Comparison of ENCODE assay signal across 1 cellular context in the genomic region with DNA sequence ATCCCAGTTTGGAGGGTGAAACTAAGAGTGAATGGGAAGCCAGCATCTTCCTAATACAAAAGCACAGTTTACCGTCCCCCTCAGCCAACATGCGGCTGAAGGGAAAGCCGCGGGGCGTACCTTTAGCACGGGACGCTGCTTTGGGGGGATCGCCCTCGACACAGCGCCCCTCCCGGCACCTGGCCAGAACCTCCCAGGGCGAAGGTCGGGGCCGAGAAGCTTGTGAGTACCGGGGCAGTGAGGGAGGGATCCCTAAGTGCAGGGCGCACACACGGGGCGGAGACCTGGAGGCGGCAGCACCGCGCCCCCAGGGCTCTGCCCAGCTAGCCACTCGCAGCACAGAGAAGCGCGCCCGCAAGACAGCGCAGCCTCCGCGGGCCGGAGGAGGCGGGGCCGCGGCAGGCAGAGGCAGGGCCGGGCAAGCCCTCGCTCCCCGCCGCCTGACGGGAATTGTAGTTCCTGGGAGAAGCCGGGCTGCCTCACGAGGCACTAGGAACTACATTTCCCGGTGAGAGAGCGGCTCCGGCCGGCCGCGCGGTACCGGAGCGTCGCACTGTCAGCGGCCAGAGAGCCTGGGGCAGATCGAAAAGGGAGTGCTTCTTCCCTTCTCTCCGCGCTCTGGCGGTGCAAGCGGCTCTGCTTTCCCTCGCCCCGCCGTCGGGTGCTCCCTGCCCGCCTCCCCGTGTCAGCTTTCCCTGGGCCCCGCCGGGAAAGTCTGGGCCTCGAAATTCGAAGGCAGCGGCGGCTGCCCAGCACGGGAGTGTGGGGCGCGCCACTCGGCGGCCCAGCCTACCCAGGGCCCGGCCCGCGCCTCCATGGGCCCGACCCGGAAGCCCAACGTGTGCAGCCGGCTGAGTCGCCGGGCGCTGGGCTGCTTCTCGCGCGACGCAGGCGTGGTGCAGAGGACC.
TF ChIP-seq lines count a peak whose summit lies in the region.

A gene with protein sequence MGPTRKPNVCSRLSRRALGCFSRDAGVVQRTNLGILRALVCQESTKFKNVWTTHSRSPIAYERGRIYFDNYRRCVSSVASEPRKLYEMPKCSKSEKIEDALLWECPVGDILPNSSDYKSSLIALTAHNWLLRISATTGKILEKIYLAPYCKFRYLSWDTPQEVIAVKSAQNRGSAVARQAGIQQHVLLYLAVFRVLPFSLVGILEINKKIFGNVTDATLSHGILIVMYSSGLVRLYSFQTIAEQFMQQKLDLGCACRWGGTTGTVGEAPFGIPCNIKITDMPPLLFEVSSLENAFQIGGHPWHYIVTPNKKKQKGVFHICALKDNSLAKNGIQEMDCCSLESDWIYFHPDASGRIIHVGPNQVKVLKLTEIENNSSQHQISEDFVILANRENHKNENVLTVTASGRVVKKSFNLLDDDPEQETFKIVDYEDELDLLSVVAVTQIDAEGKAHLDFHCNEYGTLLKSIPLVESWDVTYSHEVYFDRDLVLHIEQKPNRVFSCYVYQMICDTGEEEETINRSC (plus strand): TSS at position 464 of the 908 bp plus-strand sequence. CDS start 352 bp downstream, at position 816.
A gene with protein sequence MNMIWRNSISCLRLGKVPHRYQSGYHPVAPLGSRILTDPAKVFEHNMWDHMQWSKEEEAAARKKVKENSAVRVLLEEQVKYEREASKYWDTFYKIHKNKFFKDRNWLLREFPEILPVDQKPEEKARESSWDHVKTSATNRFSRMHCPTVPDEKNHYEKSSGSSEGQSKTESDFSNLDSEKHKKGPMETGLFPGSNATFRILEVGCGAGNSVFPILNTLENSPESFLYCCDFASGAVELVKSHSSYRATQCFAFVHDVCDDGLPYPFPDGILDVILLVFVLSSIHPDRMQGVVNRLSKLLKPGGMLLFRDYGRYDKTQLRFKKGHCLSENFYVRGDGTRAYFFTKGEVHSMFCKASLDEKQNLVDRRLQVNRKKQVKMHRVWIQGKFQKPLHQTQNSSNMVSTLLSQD (minus strand): TSS at position 228 of the 908 bp plus-strand sequence. CDS start 41,805 bp downstream, outside the sequence.

TF ChIP-seq in K562, 482 proteins besides CTCF, POLR2A, EP300 and RAD21 (continued from another document and continues in another):
- TF ChIP-seq, protein P1, sequence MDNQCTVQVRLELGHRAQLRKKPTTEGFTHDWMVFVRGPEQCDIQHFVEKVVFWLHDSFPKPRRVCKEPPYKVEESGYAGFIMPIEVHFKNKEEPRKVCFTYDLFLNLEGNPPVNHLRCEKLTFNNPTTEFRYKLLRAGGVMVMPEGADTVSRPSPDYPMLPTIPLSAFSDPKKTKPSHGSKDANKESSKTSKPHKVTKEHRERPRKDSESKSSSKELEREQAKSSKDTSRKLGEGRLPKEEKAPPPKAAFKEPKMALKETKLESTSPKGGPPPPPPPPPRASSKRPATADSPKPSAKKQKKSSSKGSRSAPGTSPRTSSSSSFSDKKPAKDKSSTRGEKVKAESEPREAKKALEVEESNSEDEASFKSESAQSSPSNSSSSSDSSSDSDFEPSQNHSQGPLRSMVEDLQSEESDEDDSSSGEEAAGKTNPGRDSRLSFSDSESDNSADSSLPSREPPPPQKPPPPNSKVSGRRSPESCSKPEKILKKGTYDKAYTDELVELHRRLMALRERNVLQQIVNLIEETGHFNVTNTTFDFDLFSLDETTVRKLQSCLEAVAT (IDR thresholded peaks at IDR 0.05) = peak; percentile 69 to 76; a peak in 3 of 4 replicates
- 0 out of 2 replicates have a peak, but pooled peaks have one; percentile 48 for TF ChIP-seq ZNF79 (CRISPR knock-in tag; IDR thresholded peaks at IDR 0.05; ENCODE audit: low read depth)
- peak in 1 of 2 experiments; percentile 54; a peak in 1 of 4 replicates for TF ChIP-seq KDM4B (IDR thresholded peaks at IDR 0.05; ENCODE audit: borderline replicate concordance in 2 of 2, low read depth in 1 of 2)
- peak; percentile 59 for TF ChIP-seq FUS (optimal IDR thresholded peaks at IDR 0.05; ENCODE audit: low read depth, low read length)
- 0 out of 2 replicates have a peak, but pooled peaks have one; percentile 9 for TF ChIP-seq TGIF2 (CRISPR knock-in tag; IDR thresholded peaks at IDR 0.05)
- peak; percentile 78; the same call in 1 of the 2 replicates for TF ChIP-seq SMAD3 (CRISPR knock-in tag; conservative IDR thresholded peaks at IDR 0.05)
- 0 out of 2 replicates have a peak, but pooled peaks have one; percentile 12 for TF ChIP-seq KDM2B (CRISPR knock-in tag; IDR thresholded peaks at IDR 0.05)
- TF ChIP-seq, protein P2, sequence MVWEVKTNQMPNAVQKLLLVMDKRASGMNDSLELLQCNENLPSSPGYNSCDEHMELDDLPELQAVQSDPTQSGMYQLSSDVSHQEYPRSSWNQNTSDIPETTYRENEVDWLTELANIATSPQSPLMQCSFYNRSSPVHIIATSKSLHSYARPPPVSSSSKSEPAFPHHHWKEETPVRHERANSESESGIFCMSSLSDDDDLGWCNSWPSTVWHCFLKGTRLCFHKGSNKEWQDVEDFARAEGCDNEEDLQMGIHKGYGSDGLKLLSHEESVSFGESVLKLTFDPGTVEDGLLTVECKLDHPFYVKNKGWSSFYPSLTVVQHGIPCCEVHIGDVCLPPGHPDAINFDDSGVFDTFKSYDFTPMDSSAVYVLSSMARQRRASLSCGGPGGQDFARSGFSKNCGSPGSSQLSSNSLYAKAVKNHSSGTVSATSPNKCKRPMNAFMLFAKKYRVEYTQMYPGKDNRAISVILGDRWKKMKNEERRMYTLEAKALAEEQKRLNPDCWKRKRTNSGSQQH (CRISPR knock-in tag; IDR thresholded peaks at IDR 0.05) = 0 out of 2 replicates have a peak, but pooled peaks have one; percentile 83
- TF ChIP-seq, protein P3, sequence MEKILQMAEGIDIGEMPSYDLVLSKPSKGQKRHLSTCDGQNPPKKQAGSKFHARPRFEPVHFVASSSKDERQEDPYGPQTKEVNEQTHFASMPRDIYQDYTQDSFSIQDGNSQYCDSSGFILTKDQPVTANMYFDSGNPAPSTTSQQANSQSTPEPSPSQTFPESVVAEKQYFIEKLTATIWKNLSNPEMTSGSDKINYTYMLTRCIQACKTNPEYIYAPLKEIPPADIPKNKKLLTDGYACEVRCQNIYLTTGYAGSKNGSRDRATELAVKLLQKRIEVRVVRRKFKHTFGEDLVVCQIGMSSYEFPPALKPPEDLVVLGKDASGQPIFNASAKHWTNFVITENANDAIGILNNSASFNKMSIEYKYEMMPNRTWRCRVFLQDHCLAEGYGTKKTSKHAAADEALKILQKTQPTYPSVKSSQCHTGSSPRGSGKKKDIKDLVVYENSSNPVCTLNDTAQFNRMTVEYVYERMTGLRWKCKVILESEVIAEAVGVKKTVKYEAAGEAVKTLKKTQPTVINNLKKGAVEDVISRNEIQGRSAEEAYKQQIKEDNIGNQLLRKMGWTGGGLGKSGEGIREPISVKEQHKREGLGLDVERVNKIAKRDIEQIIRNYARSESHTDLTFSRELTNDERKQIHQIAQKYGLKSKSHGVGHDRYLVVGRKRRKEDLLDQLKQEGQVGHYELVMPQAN (IDR thresholded peaks at IDR 0.05; ENCODE audit: borderline replicate concordance) = peak; percentile 85
- peak; percentile 41; the same call in 1 of the 2 replicates for TF ChIP-seq GTF2F1 (IDR thresholded peaks at IDR 0.05; ENCODE audit: low read depth, low read length)
- TF ChIP-seq CREM (IDR thresholded peaks at IDR 0.05; ENCODE audit: low read depth) = peak; percentile 81
- peak; percentile 81 for TF ChIP-seq CBX1 (IDR thresholded peaks at IDR 0.05; ENCODE audit: low read depth)
- TF ChIP-seq NR2C2 (CRISPR knock-in tag; IDR thresholded peaks at IDR 0.05) = peak; percentile 92
- TF ChIP-seq NR2C2 (tag; IDR thresholded peaks at IDR 0.05) = peak; percentile 97
- peak; percentile 82 to 92 for TF ChIP-seq MAZ (CRISPR knock-in tag; conservative IDR thresholded peaks at IDR 0.05 in 1 of 2, IDR thresholded peaks at IDR 0.05 in 1 of 2)
- TF ChIP-seq STAT5A (IDR thresholded peaks at IDR 0.05; ENCODE audit: borderline replicate concordance, low read length) = peak; percentile 13; the same call in 1 of the 2 replicates
- TF ChIP-seq, protein P4, sequence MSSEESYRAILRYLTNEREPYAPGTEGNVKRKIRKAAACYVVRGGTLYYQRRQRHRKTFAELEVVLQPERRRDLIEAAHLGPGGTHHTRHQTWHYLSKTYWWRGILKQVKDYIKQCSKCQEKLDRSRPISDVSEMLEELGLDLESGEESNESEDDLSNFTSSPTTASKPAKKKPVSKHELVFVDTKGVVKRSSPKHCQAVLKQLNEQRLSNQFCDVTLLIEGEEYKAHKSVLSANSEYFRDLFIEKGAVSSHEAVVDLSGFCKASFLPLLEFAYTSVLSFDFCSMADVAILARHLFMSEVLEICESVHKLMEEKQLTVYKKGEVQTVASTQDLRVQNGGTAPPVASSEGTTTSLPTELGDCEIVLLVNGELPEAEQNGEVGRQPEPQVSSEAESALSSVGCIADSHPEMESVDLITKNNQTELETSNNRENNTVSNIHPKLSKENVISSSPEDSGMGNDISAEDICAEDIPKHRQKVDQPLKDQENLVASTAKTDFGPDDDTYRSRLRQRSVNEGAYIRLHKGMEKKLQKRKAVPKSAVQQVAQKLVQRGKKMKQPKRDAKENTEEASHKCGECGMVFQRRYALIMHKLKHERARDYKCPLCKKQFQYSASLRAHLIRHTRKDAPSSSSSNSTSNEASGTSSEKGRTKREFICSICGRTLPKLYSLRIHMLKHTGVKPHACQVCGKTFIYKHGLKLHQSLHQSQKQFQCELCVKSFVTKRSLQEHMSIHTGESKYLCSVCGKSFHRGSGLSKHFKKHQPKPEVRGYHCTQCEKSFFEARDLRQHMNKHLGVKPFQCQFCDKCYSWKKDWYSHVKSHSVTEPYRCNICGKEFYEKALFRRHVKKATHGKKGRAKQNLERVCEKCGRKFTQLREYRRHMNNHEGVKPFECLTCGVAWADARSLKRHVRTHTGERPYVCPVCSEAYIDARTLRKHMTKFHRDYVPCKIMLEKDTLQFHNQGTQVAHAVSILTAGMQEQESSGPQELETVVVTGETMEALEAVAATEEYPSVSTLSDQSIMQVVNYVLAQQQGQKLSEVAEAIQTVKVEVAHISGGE (CRISPR knock-in tag; IDR thresholded peaks at IDR 0.05) = peak in 2 of 3 experiments; percentile 69 to 93; a peak in 5 of 6 replicates
- TF ChIP-seq CBFA2T2 (conservative IDR thresholded peaks at IDR 0.05) = no peak
- TF ChIP-seq NR2C1 (IDR thresholded peaks at IDR 0.05) = peak; percentile 83
- peak; percentile 55 for TF ChIP-seq NR2C1 (tag; IDR thresholded peaks at IDR 0.05)
- TF ChIP-seq, protein P5, sequence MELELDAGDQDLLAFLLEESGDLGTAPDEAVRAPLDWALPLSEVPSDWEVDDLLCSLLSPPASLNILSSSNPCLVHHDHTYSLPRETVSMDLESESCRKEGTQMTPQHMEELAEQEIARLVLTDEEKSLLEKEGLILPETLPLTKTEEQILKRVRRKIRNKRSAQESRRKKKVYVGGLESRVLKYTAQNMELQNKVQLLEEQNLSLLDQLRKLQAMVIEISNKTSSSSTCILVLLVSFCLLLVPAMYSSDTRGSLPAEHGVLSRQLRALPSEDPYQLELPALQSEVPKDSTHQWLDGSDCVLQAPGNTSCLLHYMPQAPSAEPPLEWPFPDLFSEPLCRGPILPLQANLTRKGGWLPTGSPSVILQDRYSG (tag; conservative IDR thresholded peaks at IDR 0.05; ENCODE audit: low read depth) = no peak
- TF ChIP-seq, protein P6, sequence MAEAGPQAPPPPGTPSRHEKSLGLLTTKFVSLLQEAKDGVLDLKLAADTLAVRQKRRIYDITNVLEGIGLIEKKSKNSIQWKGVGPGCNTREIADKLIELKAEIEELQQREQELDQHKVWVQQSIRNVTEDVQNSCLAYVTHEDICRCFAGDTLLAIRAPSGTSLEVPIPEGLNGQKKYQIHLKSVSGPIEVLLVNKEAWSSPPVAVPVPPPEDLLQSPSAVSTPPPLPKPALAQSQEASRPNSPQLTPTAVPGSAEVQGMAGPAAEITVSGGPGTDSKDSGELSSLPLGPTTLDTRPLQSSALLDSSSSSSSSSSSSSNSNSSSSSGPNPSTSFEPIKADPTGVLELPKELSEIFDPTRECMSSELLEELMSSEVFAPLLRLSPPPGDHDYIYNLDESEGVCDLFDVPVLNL (CRISPR knock-in tag; IDR thresholded peaks at IDR 0.05; ENCODE audit: low read depth) = 0 out of 2 replicates have a peak, but pooled peaks have one; percentile 62
- no peak for TF ChIP-seq SRSF9 (IDR thresholded peaks at IDR 0.05; ENCODE audit: borderline replicate concordance, low read depth, low read length)
- peak; percentile 97 for TF ChIP-seq L3MBTL2 (IDR thresholded peaks at IDR 0.05)
- TF ChIP-seq, protein P7, sequence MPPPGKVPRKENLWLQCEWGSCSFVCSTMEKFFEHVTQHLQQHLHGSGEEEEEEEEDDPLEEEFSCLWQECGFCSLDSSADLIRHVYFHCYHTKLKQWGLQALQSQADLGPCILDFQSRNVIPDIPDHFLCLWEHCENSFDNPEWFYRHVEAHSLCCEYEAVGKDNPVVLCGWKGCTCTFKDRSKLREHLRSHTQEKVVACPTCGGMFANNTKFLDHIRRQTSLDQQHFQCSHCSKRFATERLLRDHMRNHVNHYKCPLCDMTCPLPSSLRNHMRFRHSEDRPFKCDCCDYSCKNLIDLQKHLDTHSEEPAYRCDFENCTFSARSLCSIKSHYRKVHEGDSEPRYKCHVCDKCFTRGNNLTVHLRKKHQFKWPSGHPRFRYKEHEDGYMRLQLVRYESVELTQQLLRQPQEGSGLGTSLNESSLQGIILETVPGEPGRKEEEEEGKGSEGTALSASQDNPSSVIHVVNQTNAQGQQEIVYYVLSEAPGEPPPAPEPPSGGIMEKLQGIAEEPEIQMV (tag; conservative IDR thresholded peaks at IDR 0.05; ENCODE audit: low read depth) = 0 out of 2 replicates have a peak, but pooled peaks have one; percentile 14
- 0 out of 2 replicates have a peak, but pooled peaks have one; percentile 52 for TF ChIP-seq FOXP1 (CRISPR knock-in tag; IDR thresholded peaks at IDR 0.05)
- peak; percentile 79 for TF ChIP-seq TARDBP (IDR thresholded peaks at IDR 0.05)
- TF ChIP-seq POLR3G (IDR thresholded peaks at IDR 0.05; ENCODE audit: extremely low read depth, insufficient read length, insufficient replicate concordance) = no peak
- TF ChIP-seq, protein P8, sequence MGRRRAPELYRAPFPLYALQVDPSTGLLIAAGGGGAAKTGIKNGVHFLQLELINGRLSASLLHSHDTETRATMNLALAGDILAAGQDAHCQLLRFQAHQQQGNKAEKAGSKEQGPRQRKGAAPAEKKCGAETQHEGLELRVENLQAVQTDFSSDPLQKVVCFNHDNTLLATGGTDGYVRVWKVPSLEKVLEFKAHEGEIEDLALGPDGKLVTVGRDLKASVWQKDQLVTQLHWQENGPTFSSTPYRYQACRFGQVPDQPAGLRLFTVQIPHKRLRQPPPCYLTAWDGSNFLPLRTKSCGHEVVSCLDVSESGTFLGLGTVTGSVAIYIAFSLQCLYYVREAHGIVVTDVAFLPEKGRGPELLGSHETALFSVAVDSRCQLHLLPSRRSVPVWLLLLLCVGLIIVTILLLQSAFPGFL (CRISPR knock-in tag; IDR thresholded peaks at IDR 0.05) = peak; percentile 97; the same call in 1 of the 2 replicates
- TF ChIP-seq, protein P9, sequence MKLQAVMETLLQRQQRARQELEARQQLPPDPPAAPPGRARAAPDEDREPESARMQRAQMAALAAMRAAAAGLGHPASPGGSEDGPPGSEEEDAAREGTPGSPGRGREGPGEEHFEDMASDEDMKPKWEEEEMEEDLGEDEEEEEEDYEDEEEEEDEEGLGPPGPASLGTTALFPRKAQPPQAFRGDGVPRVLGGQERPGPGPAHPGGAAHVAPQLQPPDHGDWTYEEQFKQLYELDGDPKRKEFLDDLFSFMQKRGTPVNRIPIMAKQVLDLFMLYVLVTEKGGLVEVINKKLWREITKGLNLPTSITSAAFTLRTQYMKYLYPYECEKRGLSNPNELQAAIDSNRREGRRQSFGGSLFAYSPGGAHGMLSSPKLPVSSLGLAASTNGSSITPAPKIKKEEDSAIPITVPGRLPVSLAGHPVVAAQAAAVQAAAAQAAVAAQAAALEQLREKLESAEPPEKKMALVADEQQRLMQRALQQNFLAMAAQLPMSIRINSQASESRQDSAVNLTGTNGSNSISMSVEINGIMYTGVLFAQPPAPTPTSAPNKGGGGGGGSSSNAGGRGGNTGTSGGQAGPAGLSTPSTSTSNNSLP (IDR thresholded peaks at IDR 0.05; ENCODE audit: borderline replicate concordance, low read depth, low read length) = no peak
- TF ChIP-seq RB1 (IDR thresholded peaks at IDR 0.05; ENCODE audit: low read depth) = peak; percentile 94
- peak; percentile 86; the same call in 1 of the 2 replicates for TF ChIP-seq GTF2A2 (tag; IDR thresholded peaks at IDR 0.05)
- no peak; the same call in none of the 2 replicates for TF ChIP-seq ZNF830 (CRISPR knock-in tag; IDR thresholded peaks at IDR 0.05)
